In genomic region chr1:228872080-228872479, GRCh38 we compare ENCODE assay signal across 17 cellular contexts.
DNase-seq lines count a peak whose midpoint lies in the region; ATAC-seq, FAIRE-seq and TF ChIP-seq lines count a peak whose summit lies in the region.
"Had no signal": no experiment of that assay in that cellular context is flagged by ENCODE, and none has a peak within 500 bp of the region (broad histone marks: within the 10 kb centered on the region; RNA-seq: fewer than 3 reads in every experiment).

No MANE protein-coding gene starts in this region.

- no peak for ATAC-seq in GM18519 (IDR thresholded peaks at IDR 0.05; ENCODE audit: low FRiP score, unreplicated experiment)
- no peak for ATAC-seq in HG03097 (IDR thresholded peaks at IDR 0.05; ENCODE audit: low FRiP score, unreplicated experiment)

- no peaks in the 10 kb centered on the region for H3K27me3 ChIP-seq in colonic mucosa
- H3K27me3 ChIP-seq: MG63 had no signal

- H3K4me1 Mint-ChIP-seq in nephron (peaks cover 61% of the 10 kb centered on the region), type B pancreatic cell (ENCODE audit: unreplicated experiment) (peaks cover 37% of the 10 kb centered on the region)

- H3K27ac ChIP-seq in colonic mucosa = peak overlapping the region; percentile 55
- H3K27ac ChIP-seq: PC-9 had no signal

- H3K4me1 ChIP-seq in colonic mucosa = peaks cover 3% of the 10 kb centered on the region

- FAIRE-seq in GM12892 (lab: Jason Lieb, UNC) = no peak
- FAIRE-seq: GM18507 had no signal

- no peak for TF ChIP-seq POLR2A in GM12892 (IDR thresholded peaks at IDR 0.05; ENCODE audit: low read depth, low read length)

- peak; percentile 20 for DNase-seq in OCI-M1 (lab: John Stamatoyannopoulos, UW)
- DNase-seq in colonic mucosa = peak; percentile 4
- no peak for DNase-seq in type B pancreatic cell (ENCODE audit: extremely low spot score, unreplicated experiment)
- DNase-seq in GM12892 (ENCODE audit: insufficient read length) = no peak
- DNase-seq: AML-193; Calu3; CD4-positive, alpha-beta T cell; HCEC 1CT; MG63; NCI-H1105; NCI-H1694 treated with DMSO at 0.1 percent for 48 hours; NCI-H748 treated with DMSO at 0.1 percent for 48 hours; PC-9 had no signal

- peak overlapping the region; percentile 59 to 96 (median 88) for H3K27ac Mint-ChIP-seq in nephron
- H3K27ac Mint-ChIP-seq in type B pancreatic cell = peak overlapping the region; percentile 66
- H3K27ac Mint-ChIP-seq: CD4-positive, alpha-beta T cell had no signal

- H3K27me3 Mint-ChIP-seq in nephron (ENCODE audit: low read depth) (peaks cover 13% of the 10 kb centered on the region), type B pancreatic cell (no peaks in the 10 kb centered on the region)
- H3K27me3 Mint-ChIP-seq: CD4-positive, alpha-beta T cell had no signal

- intact Hi-C loops in colonic mucosa (cut with DNase I) = no loop called here

- H3K4me3 Mint-ChIP-seq in nephron = no peak overlapping the region
- H3K4me3 Mint-ChIP-seq in type B pancreatic cell = no peak overlapping the region
- H3K4me3 Mint-ChIP-seq: CD4-positive, alpha-beta T cell had no signal

- H3K36me3 ChIP-seq in colonic mucosa = no peaks in the 10 kb centered on the region
- H3K36me3 ChIP-seq: MG63 had no signal

- no peak for TF ChIP-seq CTCF in colonic mucosa (IDR thresholded peaks at IDR 0.05)
- no peak for TF ChIP-seq CTCF in nephron (IDR thresholded peaks at IDR 0.05; ENCODE audit: unreplicated experiment in 3 of 3)
- TF ChIP-seq CTCF in type B pancreatic cell (conservative IDR thresholded peaks at IDR 0.05) = peak; percentile 23

- H3K9me3 ChIP-seq in colonic mucosa = no peaks in the 10 kb centered on the region
- H3K9me3 ChIP-seq: MG63 had no signal

- H3K36me3 Mint-ChIP-seq in nephron (ENCODE audit: low read depth) (no peaks in the 10 kb centered on the region), type B pancreatic cell (no peaks in the 10 kb centered on the region)

- no peak overlapping the region for H3K4me3 ChIP-seq in colonic mucosa
- H3K4me3 ChIP-seq: MG63, PC-9 had no signal

- H3K9me3 Mint-ChIP-seq in nephron = no peaks in the 10 kb centered on the region
- H3K9me3 Mint-ChIP-seq in type B pancreatic cell = no peaks in the 10 kb centered on the region
- H3K9me3 Mint-ChIP-seq: CD4-positive, alpha-beta T cell had no signal

- no peak overlapping the region for H3K9ac ChIP-seq in colonic mucosa (ENCODE audit: low read depth in 2 of 2, low read length in 2 of 2)

Comparison
In these comparisons a context has a peak if more than half of its experiments do, and no peak if none do; other contexts are left out.
1. DNase-seq: peak in OCI-M1 (single experiment) and colonic mucosa (single experiment); none in type B pancreatic cell (single experiment) and GM12892 (single experiment).